In genomic region chr17:5011928-5012327, GRCh38 we compare ENCODE assay signal across 13 cellular contexts. TPM values are rescaled to one million over a fixed set of nuclear protein-coding genes. Genes with fewer than 3 reads are reported as not detected.
DNase-seq lines count a peak whose midpoint lies in the region; ATAC-seq, FAIRE-seq and TF ChIP-seq lines count a peak whose summit lies in the region.
"Had no signal": no experiment of that assay in that cellular context is flagged by ENCODE, and none has a peak within 500 bp of the region (broad histone marks: within the 10 kb centered on the region; RNA-seq: fewer than 3 reads in every experiment).

No MANE protein-coding gene starts in this region.

- peaks cover 21% of the 10 kb centered on the region for H3K4me1 Mint-ChIP-seq in activated CD8-positive, alpha-beta memory T cell treated with anti-CD3 and anti-CD28 coated beads, Interleukin-2, amount 10 ng/mL, durations not matched to agents 7 days and 5 days

- no peaks in the 10 kb centered on the region for H4K20me1 ChIP-seq in GM12878 (ENCODE audit: control insufficient read depth, insufficient read depth)

- H3K36me3 ChIP-seq in GM12878 (ENCODE audit: control insufficient read depth in 2 of 2, insufficient read depth in 2 of 2, low read length in 1 of 2) (peaks cover 10 to 13% of the 10 kb centered on the region in 2 experiments), psoas muscle (ENCODE audit: insufficient read depth in 1 of 2, low read depth in 1 of 2) (peaks cover 15 to 100% of the 10 kb centered on the region in 2 donors)

- no peak overlapping the region for H3K4me3 ChIP-seq in GM12878
- H3K4me3 ChIP-seq in psoas muscle: no peak overlapping the region

- H3K4me3 Mint-ChIP-seq in activated CD8-positive, alpha-beta memory T cell treated with anti-CD3 and anti-CD28 coated beads, Interleukin-2, amount 10 ng/mL, durations not matched to agents 7 days and 5 days: no peak overlapping the region
- H3K4me3 Mint-ChIP-seq: dendritic cell treated with granulocyte-macrophage colony-stimulating factor and Interleukin-4, amounts not matched to agents 40 ng/mL and 50 ng/mL, for 4 days; T-cell had no signal

- CTCF ChIA-PET in activated CD8-positive, alpha-beta memory T cell treated with anti-CD3 and anti-CD28 coated beads, Interleukin-2, amount 10 ng/mL, durations not matched to agents 7 days and 5 days (lab: Charles Lee): interaction anchor here (1.6 to 1.9 kb wide), 3 partner anchors 21 to 31 kb away, joined by 3 to 5 read pairs (median 4); no protein-coding TSS in a partner anchor
- CTCF ChIA-PET in GM12878 (lab: Yijun Ruan, JAX): no interaction called here

- no peak for TF ChIP-seq EP300 in GM12878 (IDR thresholded peaks at IDR 0.05; ENCODE audit: borderline replicate concordance in 1 of 2, control insufficient read depth in 1 of 2, low read depth in 2 of 2, low read length in 2 of 2)

- peak; percentile 80 for DNase-seq in activated CD8-positive, alpha-beta memory T cell treated with anti-CD3 and anti-CD28 coated beads, Interleukin-2, amount 10 ng/mL, durations not matched to agents 7 days and 5 days
- no peak for DNase-seq in activated CD8-positive, alpha-beta memory T cell treated with anti-CD3 and anti-CD28 coated beads for 24 hours
- DNase-seq in HT1080 (ENCODE audit: low read depth) (peak; percentile 79), GM12878 (ENCODE audit: low read depth, low spot score) (peak; percentile 53), psoas muscle (no peak), AG08396 (ENCODE audit: low spot score) (no peak)
- DNase-seq: hypothalamus, T-cell had no signal

- no peaks in the 10 kb centered on the region for H3K79me2 ChIP-seq in GM12878 (ENCODE audit: control insufficient read depth, insufficient read depth, low read length)

- H3K27ac ChIP-seq in GM12878 (ENCODE audit: control insufficient read depth, insufficient read depth) (peak overlapping the region; percentile 34; the same call in 1 of the 2 replicates), psoas muscle (peak overlapping the region; percentile 16)

- no peak overlapping the region for H2AFZ ChIP-seq in GM12878 (ENCODE audit: control insufficient read depth, low read depth, low read length)

- peak; percentile 86 for ATAC-seq in activated CD8-positive, alpha-beta memory T cell treated with anti-CD3 and anti-CD28 coated beads, Interleukin-2, amount 10 ng/mL, durations not matched to agents 7 days and 5 days
- ATAC-seq in GM12878: peak; percentile 80
- ATAC-seq in psoas muscle: no peak
- no peak for ATAC-seq in GM18519 (IDR thresholded peaks at IDR 0.05; ENCODE audit: low FRiP score, unreplicated experiment)
- ATAC-seq in GM19324 (IDR thresholded peaks at IDR 0.05; ENCODE audit: low FRiP score, unreplicated experiment): no peak
- ATAC-seq: sciatic nerve, T-cell had no signal

- H3K36me3 Mint-ChIP-seq in activated CD8-positive, alpha-beta memory T cell treated with anti-CD3 and anti-CD28 coated beads, Interleukin-2, amount 10 ng/mL, durations not matched to agents 7 days and 5 days: peaks cover 36% of the 10 kb centered on the region

- no TSS peak for BruUV-seq in GM12878 (replicated peaks; lab: Mats Ljungman, UMichigan)

- TF ChIP-seq RAD21 in GM12878 (IDR thresholded peaks at IDR 0.05; ENCODE audit: insufficient read depth, low read depth, low read length): no peak

- no peak for TF ChIP-seq POLR2A in GM12878 (IDR thresholded peaks at IDR 0.05; ENCODE audit: low read depth, low read length)

- POLR2A ChIA-PET in GM12878 (lab: Charles Lee): no interaction called here

- H3K27ac Mint-ChIP-seq in activated CD8-positive, alpha-beta memory T cell treated with anti-CD3 and anti-CD28 coated beads, Interleukin-2, amount 10 ng/mL, durations not matched to agents 7 days and 5 days: peak overlapping the region; percentile 69
- H3K27ac Mint-ChIP-seq: T-cell had no signal

- H3K4me1 ChIP-seq in GM12878 (ENCODE audit: control insufficient read depth, insufficient read depth, low read length) (peaks cover 19% of the 10 kb centered on the region), psoas muscle (no peaks in the 10 kb centered on the region)

- intact Hi-C loops in GM12878 (cut with micrococcal nuclease; ENCODE audit: unreplicated experiment): no loop called here
- intact Hi-C loops in psoas muscle (cut with DNase I): no loop called here

- 14% methylated on average over 6 of the region's 6 CpGs for WGBS in GM12878 (ENCODE audit: insufficient coverage, insufficient replicate concordance, low lambda C conversion rate, missing lambda C conversion rate)
- WGBS in psoas muscle, 3 donors: 79 to 82% (median 79%) methylated on average over 6 of the region's 6 CpGs

- H3K27me3 Mint-ChIP-seq in activated CD8-positive, alpha-beta memory T cell treated with anti-CD3 and anti-CD28 coated beads, Interleukin-2, amount 10 ng/mL, durations not matched to agents 7 days and 5 days: no peaks in the 10 kb centered on the region
- H3K27me3 Mint-ChIP-seq: dendritic cell treated with granulocyte-macrophage colony-stimulating factor and Interleukin-4, amounts not matched to agents 40 ng/mL and 50 ng/mL, for 4 days; T-cell had no signal

- H3K4me2 ChIP-seq in GM12878 (ENCODE audit: control insufficient read depth, insufficient read depth): peak overlapping the region; percentile 60

- no peak for TF ChIP-seq CTCF in GM12878 (IDR thresholded peaks at IDR 0.05 in 2 of 3, conservative IDR thresholded peaks at IDR 0.05 in 1 of 3; ENCODE audit: control insufficient read depth in 2 of 3, extremely low read depth in 1 of 3, insufficient read depth in 1 of 3, low read depth in 3 of 3, low read length in 3 of 3)
- no peak for TF ChIP-seq CTCF in psoas muscle (IDR thresholded peaks at IDR 0.05)

- no peaks in the 10 kb centered on the region for H3K9me3 Mint-ChIP-seq in activated CD8-positive, alpha-beta memory T cell treated with anti-CD3 and anti-CD28 coated beads, Interleukin-2, amount 10 ng/mL, durations not matched to agents 7 days and 5 days (ENCODE audit: low read depth)
- H3K9me3 Mint-ChIP-seq: dendritic cell treated with granulocyte-macrophage colony-stimulating factor and Interleukin-4, amounts not matched to agents 40 ng/mL and 50 ng/mL, for 4 days; T-cell had no signal

- SMC1A ChIA-PET in GM12878 (lab: Charles Lee; ENCODE audit: uncharacterized antibody, unreplicated experiment): interaction anchor here (0.6 kb wide), 1 partner anchor 23 kb away, joined by 3 read pairs; no protein-coding TSS in a partner anchor

- in situ Hi-C loops in GM12878 (cut with MboI): no loop called here

- no peaks in the 10 kb centered on the region for H3K9me3 ChIP-seq in GM12878 (replicated peaks; ENCODE audit: control insufficient read depth, insufficient read depth, low read length)
- H3K9me3 ChIP-seq in psoas muscle: no peaks in the 10 kb centered on the region

- peak; percentile 84 for FAIRE-seq in GM12878 (lab: Jason Lieb, UNC)

- H3K27me3 ChIP-seq in GM12878 (replicated peaks in 1 of 2; ENCODE audit: control insufficient read depth in 2 of 2, insufficient read depth in 2 of 2, low read length in 1 of 2): no peaks in the 10 kb centered on the region
- H3K27me3 ChIP-seq in psoas muscle (ENCODE audit: insufficient read depth in 3 of 3, low read length in 2 of 3): no peaks in the 10 kb centered on the region

- no peak overlapping the region for H3K9ac ChIP-seq in GM12878 (ENCODE audit: control insufficient read depth, insufficient read depth, low read length)

- RAD21 ChIA-PET in GM12878 (lab: Charles Lee; ENCODE audit: unreplicated experiment): no interaction called here

RNA-seq across cellular contexts. Expression of gene KIF1C, which starts 14.2 kb away (rescaled TPM):
- total RNA-seq in activated CD8-positive, alpha-beta memory T cell treated with anti-CD3 and anti-CD28 coated beads, Interleukin-2, amount 10 ng/mL, durations not matched to agents 7 days and 5 days: 10 to 100 TPM; 39.8 to 51.0 TPM
- 64.3 and 67.6 TPM in 2 replicates for total RNA-seq in HT1080 (2014; rRNA removed; shearing (Covaris generic))
- 37.8 and 44.4 TPM in 2 replicates for polyA plus RNA-seq in HT1080 (2015; cell fraction: cytosol; rRNA removed)
- 32.0 and 35.8 TPM in 2 replicates for polyA plus RNA-seq in HT1080 (2015; cell fraction: nucleus; rRNA removed)
- 25.2 and 34.3 TPM in 2 replicates for total RNA-seq in GM12878 (2013; cell fraction: nucleolus; rRNA removed)
- total RNA-seq in GM12878 (2014; rRNA removed) (24.3 and 25.8 TPM in 2 replicates), GM12878 (2014; rRNA removed; fragmentation: Illumina TruSeq; extraction: Trizol) (20.9 and 25.6 TPM in 2 replicates), GM12878 (2021) (61.1 and 65.9 TPM in 2 replicates), psoas muscle (1,000 to 10,000 TPM in 1 of 4 donors, 100 to 1,000 TPM in 3; 624 to 1,039 (median 691) TPM)
- 5.6 TPM for polyA plus RNA-seq in GM12878 (2011; ENCODE audit: low read depth)
- polyA plus RNA-seq in GM12878 (2011; rRNA removed) (30.2 and 33.8 TPM in 2 replicates), GM12878 (2014; fragmentation: Illumina TruSeq; extraction: Trizol) (10.3 and 21.2 TPM in 2 replicates), GM12878 (2014; fragmentation: Nextera tagmentation; extraction: Ambion mirVana) (1 to 10 TPM; 1.4 to 1.5 TPM), GM12878 (2014; rRNA removed) (25.2 and 26.5 TPM in 2 replicates), GM12878 (2016; fragmentation: Nextera tagmentation; extraction: Ambion mirVana) (10 to 100 TPM in 1 of 2 experiments, 1 to 10 TPM in 1; 3.9 to 18.9 TPM), psoas muscle (100 to 1,000 TPM; 204 to 445 (median 311) TPM)
- polyA plus RNA-seq in GM12878 (2011; cell fraction: cytosol; rRNA removed): 19.2 and 24.9 TPM in 2 replicates
- 29.5 and 36.6 TPM in 2 replicates for polyA plus RNA-seq in GM12878 (2011; cell fraction: nucleus; rRNA removed)
- 16.9 and 20.1 TPM in 2 replicates for polyA plus RNA-seq in GM12878 (2012)
- polyA minus RNA-seq in GM12878 (2011; rRNA and poly(A)+ RNA removed): 30.9 and 40.5 TPM in 2 replicates
- polyA minus RNA-seq in GM12878 (2011; cell fraction: cytosol; rRNA and poly(A)+ RNA removed): 11.5 and 20.6 TPM in 2 replicates
- polyA minus RNA-seq in GM12878 (2011; cell fraction: nucleus; rRNA and poly(A)+ RNA removed): 7.3 and 14.9 TPM in 2 replicates

RNA-seq across cellular contexts. Expression of gene INCA1, which starts 14.6 kb away (rescaled TPM):
- total RNA-seq in activated CD8-positive, alpha-beta memory T cell treated with anti-CD3 and anti-CD28 coated beads, Interleukin-2, amount 10 ng/mL, durations not matched to agents 7 days and 5 days: under 1 TPM; 0.20 to 0.23 TPM
- 0.08 TPM in 1 of 2 replicates, not detected in the other for total RNA-seq in HT1080 (2014; rRNA removed; shearing (Covaris generic))
- polyA plus RNA-seq in HT1080 (2015; cell fraction: cytosol; rRNA removed): 0.13 and 0.25 TPM in 2 replicates
- polyA plus RNA-seq in HT1080 (2015; cell fraction: nucleus; rRNA removed): 0.20 and 0.22 TPM in 2 replicates
- not detected in 2 replicates for total RNA-seq in GM12878 (2013; cell fraction: nucleolus; rRNA removed)
- 0.16 and 0.28 TPM in 2 replicates for total RNA-seq in GM12878 (2014; rRNA removed)
- total RNA-seq in GM12878 (2014; rRNA removed; fragmentation: Illumina TruSeq; extraction: Trizol): 0.18 and 0.27 TPM in 2 replicates
- total RNA-seq in GM12878 (2021): 0.21 and 0.29 TPM in 2 replicates
- 0.83 TPM for polyA plus RNA-seq in GM12878 (2011; ENCODE audit: low read depth)
- 0.29 and 0.36 TPM in 2 replicates for polyA plus RNA-seq in GM12878 (2011; rRNA removed)
- 0.40 and 0.48 TPM in 2 replicates for polyA plus RNA-seq in GM12878 (2011; cell fraction: cytosol; rRNA removed)
- polyA plus RNA-seq in GM12878 (2011; cell fraction: nucleus; rRNA removed): 2.4 and 3.7 TPM in 2 replicates
- polyA plus RNA-seq in GM12878 (2012): 0.70 and 0.79 TPM in 2 replicates
- 0.19 and 0.49 TPM in 2 replicates for polyA plus RNA-seq in GM12878 (2014; fragmentation: Illumina TruSeq; extraction: Trizol)
- under 1 TPM; 0.61 to 0.64 TPM for polyA plus RNA-seq in GM12878 (2014; fragmentation: Nextera tagmentation; extraction: Ambion mirVana)
- 0.15 and 0.77 TPM in 2 replicates for polyA plus RNA-seq in GM12878 (2014; rRNA removed)
- 1 to 10 TPM in 1 of 2 experiments, under 1 TPM in 1; 0.99 to 1.8 TPM for polyA plus RNA-seq in GM12878 (2016; fragmentation: Nextera tagmentation; extraction: Ambion mirVana)
- polyA minus RNA-seq in GM12878 (2011; rRNA and poly(A)+ RNA removed): not detected in 2 replicates
- polyA minus RNA-seq in GM12878 (2011; cell fraction: cytosol; rRNA and poly(A)+ RNA removed): not detected in 2 replicates
- 0.36 TPM in 1 of 2 replicates, not detected in the other for polyA minus RNA-seq in GM12878 (2011; cell fraction: nucleus; rRNA and poly(A)+ RNA removed)
- total RNA-seq in psoas muscle: 1 to 10 TPM; 2.9 to 4.9 (median 3.5) TPM
- 1 to 10 TPM; 1.6 to 4.1 (median 4.0) TPM for polyA plus RNA-seq in psoas muscle

RNA-seq across cellular contexts. Expression of gene SLC52A1, which starts 23.3 kb away (rescaled TPM):
- total RNA-seq in activated CD8-positive, alpha-beta memory T cell treated with anti-CD3 and anti-CD28 coated beads, Interleukin-2, amount 10 ng/mL, durations not matched to agents 7 days and 5 days: 1 to 10 TPM in 1 of 2 experiments, under 1 TPM in 1; 0.84 to 2.2 TPM
- total RNA-seq in HT1080 (2014; rRNA removed; shearing (Covaris generic)): not detected in 2 replicates
- not detected in 2 replicates for polyA plus RNA-seq in HT1080 (2015; cell fraction: cytosol; rRNA removed)
- polyA plus RNA-seq in HT1080 (2015; cell fraction: nucleus; rRNA removed): not detected in 2 replicates
- total RNA-seq in GM12878 (2013; cell fraction: nucleolus; rRNA removed): not detected in 2 replicates
- total RNA-seq in GM12878 (2014; rRNA removed) (0.11 TPM in 1 of 2 replicates, not detected in the other), GM12878 (2014; rRNA removed; fragmentation: Illumina TruSeq; extraction: Trizol) (not detected in 2 replicates), GM12878 (2021) (not detected in 2 replicates), psoas muscle (not detected)
- polyA plus RNA-seq in GM12878 (2011; ENCODE audit: low read depth): 0.09 TPM
- polyA plus RNA-seq in GM12878 (2011; rRNA removed) (not detected in 2 replicates), GM12878 (2014; fragmentation: Illumina TruSeq; extraction: Trizol) (not detected in 2 replicates), GM12878 (2014; fragmentation: Nextera tagmentation; extraction: Ambion mirVana) (not detected), GM12878 (2014; rRNA removed) (0.04 and 0.06 TPM in 2 replicates), GM12878 (2016; fragmentation: Nextera tagmentation; extraction: Ambion mirVana) (not detected), psoas muscle (under 1 TPM in 2 of 3 donors, not detected in 1; 0.01 to 0.04 TPM)
- polyA plus RNA-seq in GM12878 (2011; cell fraction: cytosol; rRNA removed): 0.05 TPM in 1 of 2 replicates, not detected in the other
- polyA plus RNA-seq in GM12878 (2011; cell fraction: nucleus; rRNA removed): 0.16 TPM in 1 of 2 replicates, not detected in the other
- 0.13 TPM in 1 of 2 replicates, not detected in the other for polyA plus RNA-seq in GM12878 (2012)
- polyA minus RNA-seq in GM12878 (2011; rRNA and poly(A)+ RNA removed): not detected in 2 replicates
- polyA minus RNA-seq in GM12878 (2011; cell fraction: cytosol; rRNA and poly(A)+ RNA removed): not detected in 2 replicates
- polyA minus RNA-seq in GM12878 (2011; cell fraction: nucleus; rRNA and poly(A)+ RNA removed): not detected in 2 replicates
- total RNA-seq: sciatic nerve had no signal
- polyA plus RNA-seq: AG04450 had no signal

RNA-seq across cellular contexts. Expression of gene CAMTA2, which starts 24.5 kb away (rescaled TPM):
- 10 to 100 TPM; 60.6 to 72.5 TPM for total RNA-seq in activated CD8-positive, alpha-beta memory T cell treated with anti-CD3 and anti-CD28 coated beads, Interleukin-2, amount 10 ng/mL, durations not matched to agents 7 days and 5 days
- total RNA-seq in HT1080 (2014; rRNA removed; shearing (Covaris generic)): 7.6 and 14.3 TPM in 2 replicates
- 64.1 and 67.4 TPM in 2 replicates for polyA plus RNA-seq in HT1080 (2015; cell fraction: cytosol; rRNA removed)
- 137 and 168 TPM in 2 replicates for polyA plus RNA-seq in HT1080 (2015; cell fraction: nucleus; rRNA removed)
- 39.5 and 57.2 TPM in 2 replicates for total RNA-seq in GM12878 (2013; cell fraction: nucleolus; rRNA removed)
- total RNA-seq in GM12878 (2014; rRNA removed) (3.2 and 4.1 TPM in 2 replicates), GM12878 (2014; rRNA removed; fragmentation: Illumina TruSeq; extraction: Trizol) (4.6 and 5.7 TPM in 2 replicates), GM12878 (2021) (27.7 and 29.3 TPM in 2 replicates), psoas muscle (10 to 100 TPM; 43.0 to 60.8 (median 51.0) TPM)
- polyA plus RNA-seq in GM12878 (2011; ENCODE audit: low read depth): 8.1 TPM
- polyA plus RNA-seq in GM12878 (2011; rRNA removed) (6.3 and 9.9 TPM in 2 replicates), GM12878 (2014; fragmentation: Illumina TruSeq; extraction: Trizol) (7.3 and 15.9 TPM in 2 replicates), GM12878 (2014; fragmentation: Nextera tagmentation; extraction: Ambion mirVana) (1 to 10 TPM in 1 of 2 experiments, under 1 TPM in 1; 0.42 to 1.7 TPM), GM12878 (2014; rRNA removed) (24.7 and 26.8 TPM in 2 replicates), GM12878 (2016; fragmentation: Nextera tagmentation; extraction: Ambion mirVana) (10 to 100 TPM; 12.5 to 13.1 TPM), psoas muscle (10 to 100 TPM; 30.3 to 50.2 (median 39.5) TPM)
- 8.6 and 10.8 TPM in 2 replicates for polyA plus RNA-seq in GM12878 (2011; cell fraction: cytosol; rRNA removed)
- polyA plus RNA-seq in GM12878 (2011; cell fraction: nucleus; rRNA removed): 61.7 and 76.8 TPM in 2 replicates
- polyA plus RNA-seq in GM12878 (2012): 23.9 and 26.3 TPM in 2 replicates
- 8.4 and 18.2 TPM in 2 replicates for polyA minus RNA-seq in GM12878 (2011; rRNA and poly(A)+ RNA removed)
- 12.9 and 22.2 TPM in 2 replicates for polyA minus RNA-seq in GM12878 (2011; cell fraction: cytosol; rRNA and poly(A)+ RNA removed)
- polyA minus RNA-seq in GM12878 (2011; cell fraction: nucleus; rRNA and poly(A)+ RNA removed): 12.0 and 16.1 TPM in 2 replicates

RNA-seq across cellular contexts. Expression of gene SPAG7, which starts 44.3 kb away (rescaled TPM):
- total RNA-seq in activated CD8-positive, alpha-beta memory T cell treated with anti-CD3 and anti-CD28 coated beads, Interleukin-2, amount 10 ng/mL, durations not matched to agents 7 days and 5 days: 10 to 100 TPM; 60.5 to 70.1 TPM
- 75.6 and 81.8 TPM in 2 replicates for total RNA-seq in HT1080 (2014; rRNA removed; shearing (Covaris generic))
- polyA plus RNA-seq in HT1080 (2015; cell fraction: cytosol; rRNA removed): 60.9 and 63.2 TPM in 2 replicates
- 66.6 and 81.1 TPM in 2 replicates for polyA plus RNA-seq in HT1080 (2015; cell fraction: nucleus; rRNA removed)
- 17.1 and 23.0 TPM in 2 replicates for total RNA-seq in GM12878 (2013; cell fraction: nucleolus; rRNA removed)
- total RNA-seq in GM12878 (2014; rRNA removed): 76.5 and 80.2 TPM in 2 replicates
- total RNA-seq in GM12878 (2014; rRNA removed; fragmentation: Illumina TruSeq; extraction: Trizol): 94.4 and 99.2 TPM in 2 replicates
- 76.5 and 77.5 TPM in 2 replicates for total RNA-seq in GM12878 (2021)
- 40.1 TPM for polyA plus RNA-seq in GM12878 (2011; ENCODE audit: low read depth)
- polyA plus RNA-seq in GM12878 (2011; rRNA removed): 73.8 and 78.2 TPM in 2 replicates
- polyA plus RNA-seq in GM12878 (2011; cell fraction: cytosol; rRNA removed): 76.4 and 89.7 TPM in 2 replicates
- 59.5 and 64.5 TPM in 2 replicates for polyA plus RNA-seq in GM12878 (2011; cell fraction: nucleus; rRNA removed)
- polyA plus RNA-seq in GM12878 (2012): 76.8 and 88.6 TPM in 2 replicates
- 46.5 and 107 TPM in 2 replicates for polyA plus RNA-seq in GM12878 (2014; fragmentation: Illumina TruSeq; extraction: Trizol)
- 10 to 100 TPM in 1 of 2 experiments, 1 to 10 TPM in 1; 7.9 to 31.7 TPM for polyA plus RNA-seq in GM12878 (2014; fragmentation: Nextera tagmentation; extraction: Ambion mirVana)
- 96.3 and 105 TPM in 2 replicates for polyA plus RNA-seq in GM12878 (2014; rRNA removed)
- 100 to 1,000 TPM; 133 to 146 TPM for polyA plus RNA-seq in GM12878 (2016; fragmentation: Nextera tagmentation; extraction: Ambion mirVana)
- polyA minus RNA-seq in GM12878 (2011; rRNA and poly(A)+ RNA removed): 28.7 and 39.6 TPM in 2 replicates
- 12.8 and 16.7 TPM in 2 replicates for polyA minus RNA-seq in GM12878 (2011; cell fraction: cytosol; rRNA and poly(A)+ RNA removed)
- 9.8 and 14.5 TPM in 2 replicates for polyA minus RNA-seq in GM12878 (2011; cell fraction: nucleus; rRNA and poly(A)+ RNA removed)
- total RNA-seq in psoas muscle: 100 to 1,000 TPM in 3 of 4 donors, 10 to 100 TPM in 1; 79.2 to 156 (median 111) TPM
- 100 to 1,000 TPM in 2 of 3 donors, 10 to 100 TPM in 1; 93.2 to 179 (median 170) TPM for polyA plus RNA-seq in psoas muscle

Comparison
In these comparisons a context has a peak if more than half of its experiments do, and no peak if none do; other contexts are left out.
1. DNase-seq: peak in activated CD8-positive, alpha-beta memory T cell treated with anti-CD3 and anti-CD28 coated beads, Interleukin-2, amount 10 ng/mL, durations not matched to agents 7 days and 5 days (single experiment), HT1080 (single experiment) and GM12878 (single experiment); none in activated CD8-positive, alpha-beta memory T cell treated with anti-CD3 and anti-CD28 coated beads for 24 hours (single experiment), psoas muscle (0 of 2) and AG08396 (single experiment).
2. ATAC-seq: peak in activated CD8-positive, alpha-beta memory T cell treated with anti-CD3 and anti-CD28 coated beads, Interleukin-2, amount 10 ng/mL, durations not matched to agents 7 days and 5 days (single experiment) and GM12878 (single experiment); none in psoas muscle (0 of 4), GM18519 (single experiment) and GM19324 (single experiment).